9 cellular contexts compared by ENCODE assay signal in genomic region chr7:141158562-141158961, GRCh38.
DNase-seq lines count a peak whose midpoint lies in the region; ATAC-seq and TF ChIP-seq lines count a peak whose summit lies in the region.
"Had no signal": no experiment of that assay in that cellular context is flagged by ENCODE, and none has a peak within 500 bp of the region (broad histone marks: within the 10 kb centered on the region; RNA-seq: fewer than 3 reads in every experiment).

No MANE protein-coding gene starts in this region.

- H3K4me1 Mint-ChIP-seq in activated T-cell treated with anti-CD3 and anti-CD28 coated beads, Interleukin-2, amount 50 U/mL, for 4 hours (ENCODE audit: low read depth), result no peaks in the 10 kb centered on the region

- H3K4me3 ChIP-seq in BLaER1 treated with 17β-estradiol and CSF1 and Interleukin-3, amounts not matched to agents 10 nM and 100 nM, result no peak overlapping the region
- H3K4me3 ChIP-seq in SJCRH30, result no peak overlapping the region
- no peak overlapping the region for H3K4me3 ChIP-seq in coronary artery

- peaks cover 0 to 10% (median 7%) of the 10 kb centered on the region in 11 experiments; a peak in 9 of 22 replicates for H3K9me3 ChIP-seq in BLaER1 treated with 17β-estradiol and CSF1 and Interleukin-3, amounts not matched to agents 10 nM and 100 nM (replicated peaks in 1 of 11)
- H3K9me3 ChIP-seq in SJCRH30 (replicated peaks), result no peaks in the 10 kb centered on the region

- H3K4me3 Mint-ChIP-seq in activated T-cell treated with anti-CD3 and anti-CD28 coated beads, Interleukin-2, amount 50 U/mL, for 4 hours, result no peak overlapping the region
- H3K4me3 Mint-ChIP-seq: stimulated activated naive CD8-positive, alpha-beta T cell treated with anti-CD3 and anti-CD28 coated beads, Interleukin-15, Interleukin-2, amounts not matched to agents 100 ng/mL and 50 ng/mL, for 24 hours had no signal

- no peak for ATAC-seq in HG03457 (IDR thresholded peaks at IDR 0.05; ENCODE audit: unreplicated experiment)
- ATAC-seq in activated T-cell treated with anti-CD3 and anti-CD28 coated beads, Interleukin-2, amount 50 U/mL, for 4 hours, result no peak

- H3K9me3 Mint-ChIP-seq in activated T-cell treated with anti-CD3 and anti-CD28 coated beads, Interleukin-2, amount 50 U/mL, for 4 hours, result peaks cover 4% of the 10 kb centered on the region
- H3K9me3 Mint-ChIP-seq: stimulated activated naive CD8-positive, alpha-beta T cell treated with anti-CD3 and anti-CD28 coated beads, Interleukin-15, Interleukin-2, amounts not matched to agents 100 ng/mL and 50 ng/mL, for 24 hours had no signal

- peaks cover 7% of the 10 kb centered on the region for H3K27me3 Mint-ChIP-seq in activated T-cell treated with anti-CD3 and anti-CD28 coated beads, Interleukin-2, amount 50 U/mL, for 4 hours (ENCODE audit: low read depth)
- H3K27me3 Mint-ChIP-seq: stimulated activated naive CD8-positive, alpha-beta T cell treated with anti-CD3 and anti-CD28 coated beads, Interleukin-15, Interleukin-2, amounts not matched to agents 100 ng/mL and 50 ng/mL, for 24 hours had no signal

- H3K4me1 ChIP-seq in BLaER1 treated with 17β-estradiol and CSF1 and Interleukin-3, amounts not matched to agents 10 nM and 100 nM, result peaks cover 8 to 35% (median 32%) of the 10 kb centered on the region in 10 experiments; a peak in 19 of 20 replicates
- H3K4me1 ChIP-seq in SJCRH30, result no peaks in the 10 kb centered on the region

- DNase-seq in H4 (ENCODE audit: low spot score), result peak; percentile 99
- DNase-seq in SJCRH30, result peak; percentile 19 to 32
- DNase-seq in iPS DF 4.7 (ENCODE audit: extremely low read depth, low spot score), result peak; percentile 3
- no peak for DNase-seq in SHP77 (lab: John Stamatoyannopoulos, UW)
- DNase-seq in activated T-cell treated with anti-CD3 and anti-CD28 coated beads, Interleukin-2, amount 50 U/mL, for 4 hours, result no peak
- no peak for DNase-seq in coronary artery (ENCODE audit: low spot score)

- H3K9ac ChIP-seq in BLaER1 treated with 17β-estradiol and CSF1 and Interleukin-3, amounts not matched to agents 10 nM and 100 nM, result peak overlapping the region in 1 of 11 experiments; percentile 19; a peak in 1 of 22 replicates

- H3K27me3 ChIP-seq in BLaER1 treated with 17β-estradiol and CSF1 and Interleukin-3, amounts not matched to agents 10 nM and 100 nM, result no peaks in the 10 kb centered on the region
- H3K27me3 ChIP-seq in SJCRH30, result no peaks in the 10 kb centered on the region; the same call in 1 of the 2 replicates

- no peaks in the 10 kb centered on the region for H3K36me3 Mint-ChIP-seq in activated T-cell treated with anti-CD3 and anti-CD28 coated beads, Interleukin-2, amount 50 U/mL, for 4 hours (ENCODE audit: insufficient read depth)

- TF ChIP-seq CTCF in coronary artery (IDR thresholded peaks at IDR 0.05), result no peak

- H3K27ac ChIP-seq in BLaER1 treated with 17β-estradiol and CSF1 and Interleukin-3, amounts not matched to agents 10 nM and 100 nM, result peak overlapping the region in 6 of 11 experiments; percentile 67 to 78 (median 72); a peak in 11 of 22 replicates
- H3K27ac ChIP-seq in SJCRH30 (no peak overlapping the region), coronary artery (no peak overlapping the region)

- H3K36me3 ChIP-seq in BLaER1 treated with 17β-estradiol and CSF1 and Interleukin-3, amounts not matched to agents 10 nM and 100 nM, result no peaks in the 10 kb centered on the region
- H3K36me3 ChIP-seq in SJCRH30, result no peaks in the 10 kb centered on the region

- H4K20me1 ChIP-seq in BLaER1 treated with 17β-estradiol and CSF1 and Interleukin-3, amounts not matched to agents 10 nM and 100 nM, result no peaks in the 10 kb centered on the region

- peak overlapping the region in 7 of 11 experiments; percentile 63 to 83 (median 71); a peak in 11 of 22 replicates for H3K4me2 ChIP-seq in BLaER1 treated with 17β-estradiol and CSF1 and Interleukin-3, amounts not matched to agents 10 nM and 100 nM

Comparison
In these comparisons a context has a peak if more than half of its experiments do, and no peak if none do; other contexts are left out.
1. H3K27ac ChIP-seq: peak in BLaER1 treated with 17β-estradiol and CSF1 and Interleukin-3, amounts not matched to agents 10 nM and 100 nM (6 of 11); none in SJCRH30 (single experiment) and coronary artery (0 of 2).
2. DNase-seq: peak in H4 (single experiment), SJCRH30 (2 of 2) and iPS DF 4.7 (single experiment); none in SHP77 (0 of 2), activated T-cell treated with anti-CD3 and anti-CD28 coated beads, Interleukin-2, amount 50 U/mL, for 4 hours (single experiment) and coronary artery (single experiment).